20 cellular contexts compared by ENCODE assay signal in the genomic region with DNA sequence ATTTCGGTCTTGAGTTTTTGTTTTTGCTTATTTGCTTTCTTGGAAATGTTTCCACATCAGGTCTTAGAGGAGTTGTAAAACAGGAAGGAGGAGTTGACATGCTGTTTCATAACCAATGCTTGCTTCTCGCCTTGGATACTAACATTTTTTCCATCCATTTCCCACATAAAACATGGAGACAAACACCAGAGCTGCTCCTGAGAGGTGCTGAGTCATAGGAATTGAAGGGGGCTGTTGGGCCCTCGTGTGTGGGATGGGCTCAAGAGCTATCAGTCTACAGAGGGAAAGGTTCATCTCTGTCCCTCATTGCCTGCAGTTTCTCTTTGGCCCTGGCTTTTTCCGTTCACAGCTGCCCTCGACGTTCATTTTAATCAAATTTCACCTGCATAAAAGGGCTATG. TPM values are rescaled to one million over a fixed set of nuclear protein-coding genes. Genes with fewer than 3 reads are reported as not detected.
DNase-seq lines count a peak whose midpoint lies in the region; ATAC-seq, FAIRE-seq and TF ChIP-seq lines count a peak whose summit lies in the region.
"Had no signal": no experiment of that assay in that cellular context is flagged by ENCODE, and none has a peak within 500 bp of the region (broad histone marks: within the 10 kb centered on the region; RNA-seq: fewer than 3 reads in every experiment).

No MANE protein-coding gene starts in this region.

- H3K9ac ChIP-seq in astrocyte (ENCODE audit: low read length) = no peak overlapping the region

- H3K27ac ChIP-seq in astrocyte (ENCODE audit: low read depth, low read length) (no peak overlapping the region), left lung (no peak overlapping the region)
- H3K27ac ChIP-seq: A549, thoracic aorta had no signal

- ATAC-seq in left lung = peak; percentile 17
- no peak for ATAC-seq in HG03378 (IDR thresholded peaks at IDR 0.05; ENCODE audit: unreplicated experiment)
- no peak for ATAC-seq in activated T-cell treated with anti-CD3 and anti-CD28 coated beads, Interleukin-2, amount 50 U/mL, for 4 hours
- ATAC-seq: A549, left colon had no signal

- H3K4me1 Mint-ChIP-seq in HFFc6 (ENCODE audit: low read depth) = peaks cover 16% of the 10 kb centered on the region
- peaks cover 12% of the 10 kb centered on the region for H3K4me1 Mint-ChIP-seq in astrocyte (ENCODE audit: low read depth, unreplicated experiment)
- peaks cover 32% of the 10 kb centered on the region for H3K4me1 Mint-ChIP-seq in activated T-cell treated with anti-CD3 and anti-CD28 coated beads, Interleukin-2, amount 50 U/mL, for 4 hours (ENCODE audit: low read depth)

- no peak overlapping the region for H2AFZ ChIP-seq in astrocyte (ENCODE audit: low read depth, low read length)

- intact Hi-C loops in left lung (cut with DNase I) = no loop called here

- no peak overlapping the region for H3K4me3 ChIP-seq in astrocyte (ENCODE audit: insufficient read depth, low read depth, low read length)
- H3K4me3 ChIP-seq in left lung = no peak overlapping the region
- H3K4me3 ChIP-seq: A549, thoracic aorta had no signal

- H3K9me3 Mint-ChIP-seq in HFFc6 (no peaks in the 10 kb centered on the region), astrocyte (ENCODE audit: unreplicated experiment) (peaks cover 1% of the 10 kb centered on the region)
- no peaks in the 10 kb centered on the region for H3K9me3 Mint-ChIP-seq in activated T-cell treated with anti-CD3 and anti-CD28 coated beads, Interleukin-2, amount 50 U/mL, for 4 hours
- H3K9me3 Mint-ChIP-seq: T-helper 2 cell treated with Interferon-gamma antibody and Interleukin-4, amounts not matched to agents 5 μg/mL and 100 μg/mL, for 36 hours had no signal

- no peak for TF ChIP-seq CTCF in HFFc6 (IDR thresholded peaks at IDR 0.05)
- no peak for TF ChIP-seq CTCF in astrocyte (IDR thresholded peaks at IDR 0.05; ENCODE audit: insufficient read depth, low read depth, low read length)
- no peak for TF ChIP-seq CTCF in left lung (IDR thresholded peaks at IDR 0.05)

- H3K4me3 Mint-ChIP-seq in HFFc6 (no peak overlapping the region), astrocyte (ENCODE audit: unreplicated experiment) (no peak overlapping the region)
- no peak overlapping the region for H3K4me3 Mint-ChIP-seq in activated T-cell treated with anti-CD3 and anti-CD28 coated beads, Interleukin-2, amount 50 U/mL, for 4 hours
- H3K4me3 Mint-ChIP-seq: activated naive CD8-positive, alpha-beta T cell; T-helper 2 cell treated with Interferon-gamma antibody and Interleukin-4, amounts not matched to agents 5 μg/mL and 100 μg/mL, for 36 hours had no signal

- no peaks in the 10 kb centered on the region for H3K4me1 ChIP-seq in astrocyte (ENCODE audit: insufficient read depth, low read length)
- H3K4me1 ChIP-seq in left lung = no peaks in the 10 kb centered on the region
- H3K4me1 ChIP-seq: A549 had no signal

- peaks cover 23% of the 10 kb centered on the region for H3K79me2 ChIP-seq in astrocyte (ENCODE audit: insufficient read depth, low read length)

- no peaks in the 10 kb centered on the region for H3K27me3 ChIP-seq in astrocyte (ENCODE audit: insufficient read depth, low read length)
- H3K27me3 ChIP-seq in left lung = no peaks in the 10 kb centered on the region

- H3K27me3 Mint-ChIP-seq in HFFc6 (ENCODE audit: insufficient read depth) (peaks cover 1% of the 10 kb centered on the region), astrocyte (ENCODE audit: low read depth, unreplicated experiment) (no peaks in the 10 kb centered on the region)
- no peaks in the 10 kb centered on the region for H3K27me3 Mint-ChIP-seq in activated T-cell treated with anti-CD3 and anti-CD28 coated beads, Interleukin-2, amount 50 U/mL, for 4 hours (ENCODE audit: low read depth)
- H3K27me3 Mint-ChIP-seq: activated naive CD8-positive, alpha-beta T cell had no signal

- H3K36me3 ChIP-seq in astrocyte (ENCODE audit: insufficient read depth, low read length) (no peaks in the 10 kb centered on the region), left lung (no peaks in the 10 kb centered on the region)
- H3K36me3 ChIP-seq: thoracic aorta had no signal

- H4K20me1 ChIP-seq in astrocyte (ENCODE audit: insufficient read depth, low read length) = peaks cover 23% of the 10 kb centered on the region

- DNase-seq in AG08395 (ENCODE audit: low spot score) = peak; percentile 10
- DNase-seq in HFFc6 = no peak
- DNase-seq in astrocyte (ENCODE audit: low read depth) = peak; percentile 8
- no peak for DNase-seq in left lung
- DNase-seq in occipital lobe (lab: John Stamatoyannopoulos, UW) = no peak
- DNase-seq in NCI-H2171 (lab: John Stamatoyannopoulos, UW) = no peak
- DNase-seq in activated T-cell treated with anti-CD3 and anti-CD28 coated beads, Interleukin-2, amount 50 U/mL, for 4 hours = no peak
- DNase-seq: activated CD4-positive, alpha-beta T cell treated with anti-CD3 and anti-CD28 coated beads for 1 hour; activated CD8-positive, alpha-beta memory T cell treated with anti-CD3 and anti-CD28 coated beads, Interleukin-2, amount 50 U/mL, for 4 hours; central memory CD4-positive, alpha-beta T cell; COR-L47; left colon; NCI-H1930; NCI-H774; stimulated activated CD4-positive, alpha-beta T cell treated with anti-CD3 and anti-CD28 coated beads, Interleukin-1b, Interleukin-23, amount 100 ng/mL, for 48 hours had no signal

- no peak for FAIRE-seq in astrocyte (lab: Jason Lieb, UNC)

- H3K27ac Mint-ChIP-seq in HFFc6 = peak overlapping the region; percentile 26; the same call in 1 of the 2 replicates
- H3K27ac Mint-ChIP-seq in astrocyte (ENCODE audit: unreplicated experiment) = peak overlapping the region; percentile 41
- H3K27ac Mint-ChIP-seq: activated naive CD8-positive, alpha-beta T cell; T-helper 2 cell treated with Interferon-gamma antibody and Interleukin-4, amounts not matched to agents 5 μg/mL and 100 μg/mL, for 36 hours had no signal

- H3K9me3 ChIP-seq in astrocyte (ENCODE audit: insufficient read depth, low read depth, low read length) = no peaks in the 10 kb centered on the region
- H3K9me3 ChIP-seq in left lung = no peaks in the 10 kb centered on the region
- H3K9me3 ChIP-seq: A549, thoracic aorta had no signal

- H3K4me2 ChIP-seq in astrocyte (ENCODE audit: low read length) = no peak overlapping the region
- H3K4me2 ChIP-seq: A549 had no signal

- H3K36me3 Mint-ChIP-seq in HFFc6 (ENCODE audit: low read depth) = peaks cover 5% of the 10 kb centered on the region; the same call in 1 of the 2 replicates
- peaks cover 11% of the 10 kb centered on the region for H3K36me3 Mint-ChIP-seq in astrocyte (ENCODE audit: low read depth, unreplicated experiment)
- peaks cover 8% of the 10 kb centered on the region for H3K36me3 Mint-ChIP-seq in activated T-cell treated with anti-CD3 and anti-CD28 coated beads, Interleukin-2, amount 50 U/mL, for 4 hours (ENCODE audit: insufficient read depth)

RNA-seq across cellular contexts. Expression of a gene that starts 29.9 kb away (rescaled TPM):
- total RNA-seq in HFFc6 (2021; fragmentation: NEBNext Ultra II Directional; extraction: Animal tissue kit (Norgen Biotek cat#: 25700)) = 10 to 100 TPM; 34.4 to 53.2 (median 44.9) TPM
- 22.3 and 26.4 TPM in 2 replicates for total RNA-seq in astrocyte
- total RNA-seq in left lung = 10 to 100 TPM; 13.4 to 20.3 TPM
- 2.8 TPM for total RNA-seq in occipital lobe
- 10 to 100 TPM; 45.5 to 61.3 (median 49.9) TPM for total RNA-seq in activated T-cell treated with anti-CD3 and anti-CD28 coated beads, Interleukin-2, amount 50 U/mL, for 4 hours

Comparison
In these comparisons a context has a peak if more than half of its experiments do, and no peak if none do; other contexts are left out.
1. DNase-seq: peak in AG08395 (single experiment) and astrocyte (single experiment); none in HFFc6 (single experiment), left lung (0 of 2), occipital lobe (single experiment), NCI-H2171 (single experiment) and activated T-cell treated with anti-CD3 and anti-CD28 coated beads, Interleukin-2, amount 50 U/mL, for 4 hours (single experiment).